In genomic region chr11:119673389-119674336, GRCh38 we compare ENCODE assay signal across 8 cellular contexts. TPM values are rescaled to one million over a fixed set of nuclear protein-coding genes. Genes with fewer than 3 reads are reported as not detected.
DNase-seq lines count a peak whose midpoint lies in the region; ATAC-seq and TF ChIP-seq lines count a peak whose summit lies in the region.

No MANE protein-coding gene starts in this region.

- H3K4me1 ChIP-seq in endodermal cell (ENCODE audit: control insufficient read depth, insufficient read depth, low read length) = no peaks in the 10 kb centered on the region

- no peaks in the 10 kb centered on the region for H3K27me3 Mint-ChIP-seq in endodermal cell (ENCODE audit: insufficient read depth)

- WGBS in endodermal cell (ENCODE audit: insufficient coverage in 1 of 2, insufficient read length in 1 of 2), 2 experiments = 78 to 84% methylated on average over 12 to 18 of the region's 18 CpGs

- no peak overlapping the region for H3K9ac ChIP-seq in endodermal cell (ENCODE audit: extremely low read depth, low read length, poor library complexity, severe bottlenecking)

- no peak overlapping the region for H3K4me3 ChIP-seq in endodermal cell (ENCODE audit: low read length)

- H3K9me3 Mint-ChIP-seq in endodermal cell = peaks cover 21% of the 10 kb centered on the region

- DNase-seq in NCI-H1092 (lab: John Stamatoyannopoulos, UW) (peak; percentile 18), NCI-H1092 treated with DMSO at 0.1 percent for 48 hours (lab: John Stamatoyannopoulos, UW) (no peak), NOMO-1 (lab: John Stamatoyannopoulos, UW; ENCODE audit: unreplicated experiment in 2 of 2) (peak; percentile 51 to 77), endodermal cell (peak; percentile 76), NCI-H510A (lab: John Stamatoyannopoulos, UW) (no peak), NCI-H187 treated with DMSO at 0.1 percent for 48 hours (lab: John Stamatoyannopoulos, UW) (no peak)

- TF ChIP-seq CTCF in endodermal cell (conservative IDR thresholded peaks at IDR 0.05) = peak; percentile 40

- peaks cover 12% of the 10 kb centered on the region for H3K9me3 ChIP-seq in endodermal cell (ENCODE audit: control insufficient read depth, low read length)

- H3K27ac Mint-ChIP-seq in endodermal cell = peak overlapping the region; percentile 55

- H3K4me3 Mint-ChIP-seq in endodermal cell = no peak overlapping the region

- H3K27ac ChIP-seq in endodermal cell (ENCODE audit: low read depth, low read length) (no peak overlapping the region), temporal lobe (ENCODE audit: low read depth, low read length) (peak overlapping the region; percentile 60)

- peaks cover 5% of the 10 kb centered on the region for H3K4me1 Mint-ChIP-seq in endodermal cell

- H3K36me3 Mint-ChIP-seq in endodermal cell (ENCODE audit: low read depth) = peaks cover 66% of the 10 kb centered on the region

- H3K27me3 ChIP-seq in endodermal cell (ENCODE audit: control insufficient read depth, insufficient read depth, low read length, poor library complexity, severe bottlenecking) = no peaks in the 10 kb centered on the region

- peaks cover 25% of the 10 kb centered on the region for H3K36me3 ChIP-seq in endodermal cell (ENCODE audit: control insufficient read depth, insufficient read depth, low read length)

- peak; percentile 91 for ATAC-seq in HG02623 (IDR thresholded peaks at IDR 0.05; ENCODE audit: unreplicated experiment)

RNA-seq across cellular contexts. Expression of gene NECTIN1, which starts 55.3 kb away (rescaled TPM):
- total RNA-seq in endodermal cell (10 to 100 TPM; 29.3 to 45.3 TPM), temporal lobe (12.8 TPM)
- 40.7 TPM for polyA plus RNA-seq in endodermal cell (2013, experiment 1 of 2)
- 31.7 TPM for polyA plus RNA-seq in endodermal cell (2013, experiment 2 of 2)

Comparison
In these comparisons a context has a peak if more than half of its experiments do, and no peak if none do; other contexts are left out.
1. DNase-seq: peak in NCI-H1092 (single experiment), NOMO-1 (2 of 2) and endodermal cell (single experiment); none in NCI-H1092 treated with DMSO at 0.1 percent for 48 hours (single experiment), NCI-H510A (single experiment) and NCI-H187 treated with DMSO at 0.1 percent for 48 hours (single experiment).